In genomic region chr5:180133060-180133459, GRCh38 we compare ENCODE assay signal across 19 cellular contexts.
A peak's percentile ranks its signal among the peaks of the same experiment; 100 is the strongest.
DNase-seq lines count a peak whose midpoint lies in the region; ATAC-seq, FAIRE-seq and TF ChIP-seq lines count a peak whose summit lies in the region.
"Had no signal": no experiment of that assay in that cellular context is flagged by ENCODE, and none has a peak within 500 bp of the region (broad histone marks: within the 10 kb centered on the region; RNA-seq: fewer than 3 reads in every experiment).

No MANE protein-coding gene starts in this region.

- H3K9me3 ChIP-seq in HepG2 (ENCODE audit: low read length) (no peaks in the 10 kb centered on the region), spleen (no peaks in the 10 kb centered on the region), T-helper 17 cell (ENCODE audit: control insufficient read depth, low read length, poor library complexity, severe bottlenecking) (no peaks in the 10 kb centered on the region)

- in situ Hi-C loops in HepG2 (cut with HindIII; ENCODE audit: extremely low pct_ligation_motif_present, low pct_unique_long_range_greater_than_20kb): loop anchor here (5.0 kb wide), 1 partner anchor 74 kb away; the partner anchor contains the start of gene RASGEF1C

- H3K27me3 ChIP-seq in HepG2 (ENCODE audit: control insufficient read depth in 1 of 2, insufficient read depth in 2 of 2, low read length in 2 of 2): peaks cover 7 to 62% of the 10 kb centered on the region in 2 experiments
- H3K27me3 ChIP-seq in spleen (replicated peaks in 1 of 7): peaks cover 0 to 31% (median 0%) of the 10 kb centered on the region in 7 donors
- H3K27me3 ChIP-seq: BLaER1 treated with 17β-estradiol and CSF1 and Interleukin-3, amounts not matched to agents 10 nM and 100 nM had no signal

- intact Hi-C loops in HepG2 (cut with micrococcal nuclease; ENCODE audit: unreplicated experiment): no loop called here
- intact Hi-C loops in spleen (cut with DNase I; ENCODE audit: low total_unique reads): loop anchor here (5.0 kb wide), 1 partner anchor 184 kb away; no protein-coding TSS in a partner anchor

- H3K4me1 ChIP-seq in HepG2 (ENCODE audit: insufficient read depth, low read length) (no peaks in the 10 kb centered on the region), spleen (no peaks in the 10 kb centered on the region)

- H3K27ac Mint-ChIP-seq in T-helper 17 cell: no peak overlapping the region

- H3K4me3 ChIP-seq in HepG2 (replicated peaks in 1 of 3; ENCODE audit: insufficient read depth in 1 of 3, low read depth in 2 of 3, low read length in 3 of 3) (no peak overlapping the region), spleen (no peak overlapping the region)
- H3K4me3 ChIP-seq: BLaER1 treated with 17β-estradiol and CSF1 and Interleukin-3, amounts not matched to agents 10 nM and 100 nM; K562 had no signal

- no peak for FAIRE-seq in HepG2 (lab: Jason Lieb, UNC)
- FAIRE-seq: H54, K562 had no signal

- no peak for TF ChIP-seq RAD21 in HepG2 (CRISPR knock-in tag; IDR thresholded peaks at IDR 0.05)

- no peaks in the 10 kb centered on the region for H3K36me3 Mint-ChIP-seq in T-helper 17 cell (ENCODE audit: low read depth)

- H3K36me3 ChIP-seq in HepG2 (replicated peaks in 1 of 2; ENCODE audit: control insufficient read depth in 1 of 2, insufficient read depth in 2 of 2, low read length in 2 of 2) (no peaks in the 10 kb centered on the region), spleen (no peaks in the 10 kb centered on the region)
- H3K36me3 ChIP-seq: BLaER1 treated with 17β-estradiol and CSF1 and Interleukin-3, amounts not matched to agents 10 nM and 100 nM had no signal

- H3K79me2 ChIP-seq in HepG2 (ENCODE audit: insufficient read depth, low read length): no peaks in the 10 kb centered on the region

- no peak for TF ChIP-seq CTCF in HepG2 (CRISPR knock-in tag; IDR thresholded peaks at IDR 0.05)
- TF ChIP-seq CTCF in spleen (IDR thresholded peaks at IDR 0.05 in 8 of 11, conservative IDR thresholded peaks at IDR 0.05 in 3 of 11): no peak

- DNase-seq in activated CD8-positive, alpha-beta memory T cell treated with anti-CD3 and anti-CD28 coated beads for 24 hours: peak; percentile 37
- no peak for DNase-seq in activated CD8-positive, alpha-beta memory T cell treated with anti-CD3 and anti-CD28 coated beads, Interleukin-2, amount 50 U/mL, for 4 hours
- DNase-seq in activated CD8-positive, alpha-beta memory T cell treated with anti-CD3 and anti-CD28 coated beads, Interleukin-2, amount 50 U/mL, for 48 hours: peak; percentile 30
- no peak for DNase-seq in HepG2 (ENCODE audit: low spot score)
- peak; percentile 61 for DNase-seq in spleen
- DNase-seq in T-helper 17 cell: no peak
- DNase-seq: DMS153, EL, NCI-H1694, NCI-H446 treated with DMSO at 0.1 percent for 48 hours, NCI-H748 treated with DMSO at 0.1 percent for 48 hours had no signal

- peaks cover 9% of the 10 kb centered on the region for H3K4me1 Mint-ChIP-seq in T-helper 17 cell

- BruUV-seq in HepG2 (replicated peaks; lab: Mats Ljungman, UMichigan): no TSS peak

- TF ChIP-seq EP300 in HepG2 (IDR thresholded peaks at IDR 0.05; ENCODE audit: low read depth in 2 of 2, low read length in 2 of 2): no peak
- no peak for TF ChIP-seq EP300 in HepG2 (CRISPR knock-in tag; IDR thresholded peaks at IDR 0.05; ENCODE audit: borderline replicate concordance)

- TF ChIP-seq POLR2A in HepG2 (IDR thresholded peaks at IDR 0.05; ENCODE audit: insufficient read depth in 1 of 2, low read depth in 2 of 2, low read length in 2 of 2) (no peak), spleen (IDR thresholded peaks at IDR 0.05) (no peak)

- H3K4me3 Mint-ChIP-seq in T-helper 17 cell: no peak overlapping the region

- peaks cover 7% of the 10 kb centered on the region for H3K27me3 Mint-ChIP-seq in T-helper 17 cell

- H3K27ac ChIP-seq in HepG2 (ENCODE audit: extremely low read length, insufficient read depth, low read length): no peak overlapping the region
- no peak overlapping the region for H3K27ac ChIP-seq in spleen
- H3K27ac ChIP-seq: 22Rv1; BLaER1 treated with 17β-estradiol and CSF1 and Interleukin-3, amounts not matched to agents 10 nM and 100 nM; HL-60 had no signal

- H4K20me1 ChIP-seq in HepG2 (ENCODE audit: insufficient read depth, low read length): no peaks in the 10 kb centered on the region
- H4K20me1 ChIP-seq: BLaER1 treated with 17β-estradiol and CSF1 and Interleukin-3, amounts not matched to agents 10 nM and 100 nM had no signal

- no peak overlapping the region for H3K9ac ChIP-seq in HepG2 (ENCODE audit: insufficient read depth, low read depth, low read length)
- H3K9ac ChIP-seq: BLaER1 treated with 17β-estradiol and CSF1 and Interleukin-3, amounts not matched to agents 10 nM and 100 nM had no signal

- no peak for ATAC-seq in HepG2
- ATAC-seq in HG03095 (IDR thresholded peaks at IDR 0.05; ENCODE audit: unreplicated experiment): no peak
- ATAC-seq in T-helper 17 cell: no peak
- no peak for ATAC-seq in HG03108 (IDR thresholded peaks at IDR 0.05; ENCODE audit: unreplicated experiment)
- ATAC-seq: K562, PC-3 had no signal

- H2AFZ ChIP-seq in HepG2 (ENCODE audit: low read length): no peak overlapping the region

- CTCF ChIA-PET in HepG2 (lab: Yijun Ruan, JAX; ENCODE audit: low intra/inter-chr PET ratio, low total read pairs): no interaction called here

- POLR2A ChIA-PET in HepG2 (lab: Yijun Ruan, JAX): no interaction called here

- 7% methylated on average over 3 of the region's 9 CpGs for WGBS in HepG2 (ENCODE audit: low lambda C conversion rate)
- 79 to 86% (median 84%) methylated on average over 9 of the region's 9 CpGs for WGBS in spleen, 5 donors

- H3K4me2 ChIP-seq in HepG2 (ENCODE audit: low read depth, low read length): no peak overlapping the region

TF ChIP-seq in HepG2, 621 proteins besides CTCF, POLR2A, EP300 and RAD21:
- TF ChIP-seq ZNF768 (CRISPR knock-in tag; IDR thresholded peaks at IDR 0.05) (peak; percentile 59; the same call in 1 of the 2 replicates), ZNF567 (CRISPR knock-in tag; IDR thresholded peaks at IDR 0.05; ENCODE audit: borderline replicate concordance) (no peak)

Comparison
In these comparisons a context has a peak if more than half of its experiments do, and no peak if none do; other contexts are left out.
1. DNase-seq: peak in activated CD8-positive, alpha-beta memory T cell treated with anti-CD3 and anti-CD28 coated beads for 24 hours (single experiment), activated CD8-positive, alpha-beta memory T cell treated with anti-CD3 and anti-CD28 coated beads, Interleukin-2, amount 50 U/mL, for 48 hours (single experiment) and spleen (single experiment); none in activated CD8-positive, alpha-beta memory T cell treated with anti-CD3 and anti-CD28 coated beads, Interleukin-2, amount 50 U/mL, for 4 hours (single experiment), HepG2 (single experiment) and T-helper 17 cell (0 of 3).